ENCODE assay signal across 21 cellular contexts in the genomic region with DNA sequence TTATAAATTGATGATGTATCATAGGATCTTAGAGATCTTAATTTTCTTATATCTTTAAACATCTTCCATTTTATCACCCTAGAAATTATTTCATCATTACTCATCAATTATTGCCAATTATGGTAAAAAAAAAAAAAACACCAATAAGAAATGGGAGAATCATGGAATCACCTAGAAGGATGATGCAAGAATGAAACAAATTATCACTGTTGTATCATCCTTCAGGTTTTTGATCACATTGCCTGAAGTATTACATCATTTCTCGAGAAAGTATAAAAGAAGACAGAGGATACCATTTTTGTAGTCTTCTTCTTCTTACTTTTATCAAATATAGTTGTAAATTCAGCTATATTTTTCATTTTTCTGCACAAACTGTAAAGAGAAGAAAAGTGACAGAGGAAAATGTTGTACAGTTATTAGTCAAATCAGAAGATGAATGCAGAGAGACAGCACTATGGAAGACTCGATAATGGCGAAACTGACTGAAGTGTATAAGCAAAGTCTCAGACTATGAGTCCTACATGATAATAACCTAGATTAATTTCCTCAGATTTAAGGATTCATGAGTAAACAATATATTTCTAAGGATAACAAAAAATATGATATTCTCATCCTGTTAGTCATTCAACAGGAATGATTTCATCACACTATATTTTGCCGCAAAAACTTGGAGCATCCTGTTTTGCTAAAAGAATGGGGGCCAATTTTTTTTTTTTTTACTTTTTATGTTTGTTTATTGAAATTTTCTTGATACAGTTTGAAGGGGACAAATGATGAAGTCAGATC. TPM values are rescaled to one million over a fixed set of nuclear protein-coding genes. Genes with fewer than 3 reads are reported as not detected.
DNase-seq lines count a peak whose midpoint lies in the region; ATAC-seq lines count a peak whose summit lies in the region.
"Had no signal": no experiment of that assay in that cellular context is flagged by ENCODE, and none has a peak within 500 bp of the region (broad histone marks: within the 10 kb centered on the region; RNA-seq: fewer than 3 reads in every experiment).

No MANE protein-coding gene starts in this region.

- ATAC-seq in HG03039 (IDR thresholded peaks at IDR 0.05; ENCODE audit: unreplicated experiment) = no peak
- ATAC-seq: activated CD8-positive, alpha-beta T cell treated with anti-CD3 and anti-CD28 coated beads, Interleukin-2, amount 10 ng/mL, durations not matched to agents 7 days and 5 days; esophagus mucosa; lower lobe of right lung; natural killer cell; psoas muscle had no signal

- DNase-seq in EL = peak; percentile 83
- peak; percentile 66 for DNase-seq in RKO (ENCODE audit: low spot score)
- peak; percentile 59 to 79 for DNase-seq in dermis microvascular lymphatic vessel endothelial cell (ENCODE audit: low read depth in 2 of 2)
- peak; percentile 45 for DNase-seq in non-pigmented ciliary epithelial cell (ENCODE audit: low read depth)
- DNase-seq in activated CD8-positive, alpha-beta memory T cell treated with anti-CD3 and anti-CD28 coated beads for 24 hours = no peak
- DNase-seq in NOMO-1 (lab: John Stamatoyannopoulos, UW; ENCODE audit: unreplicated experiment in 2 of 2) = no peak
- no peak for DNase-seq in NCI-H526 (lab: John Stamatoyannopoulos, UW)
- DNase-seq: activated CD8-positive, alpha-beta T cell treated with anti-CD3 and anti-CD28 coated beads, Interleukin-2, amount 10 ng/mL, durations not matched to agents 7 days and 5 days; amniotic stem cell; cortex of kidney; DMS153; Kasumi-1; lower lobe of right lung; natural killer cell; NCI-H1694; NCI-H446 treated with DMSO at 0.1 percent for 48 hours; OCI-M1; psoas muscle; stomach had no signal

RNA-seq across cellular contexts. Expression of a gene that starts 5.9 kb away (rescaled TPM):
- total RNA-seq in dermis microvascular lymphatic vessel endothelial cell = 11.4 and 12.1 TPM in 2 replicates
- total RNA-seq: natural killer cell had no signal

Comparison
In these comparisons a context has a peak if more than half of its experiments do, and no peak if none do; other contexts are left out.
1. DNase-seq: peak in EL (single experiment), RKO (single experiment), dermis microvascular lymphatic vessel endothelial cell (2 of 2) and non-pigmented ciliary epithelial cell (single experiment); none in activated CD8-positive, alpha-beta memory T cell treated with anti-CD3 and anti-CD28 coated beads for 24 hours (single experiment), NOMO-1 (0 of 2) and NCI-H526 (0 of 2).